ENCODE assay signal across 8 cellular contexts in genomic region chr14:75295491-75296338, GRCh38. TPM values are rescaled to one million over a fixed set of nuclear protein-coding genes. Genes with fewer than 3 reads are reported as not detected.
DNase-seq lines count a peak whose midpoint lies in the region; ATAC-seq and TF ChIP-seq lines count a peak whose summit lies in the region.

No MANE protein-coding gene starts in this region.

- H3K79me2 ChIP-seq in neural cell (replicated peaks; ENCODE audit: insufficient read depth, low read length) = no peaks in the 10 kb centered on the region

- no peaks in the 10 kb centered on the region for H3K9me2 ChIP-seq in neural cell (ENCODE audit: insufficient read depth, low read length)

- H3K27me3 ChIP-seq in foreskin keratinocyte (no peaks in the 10 kb centered on the region), neural cell (ENCODE audit: insufficient read depth, low read depth, low read length) (no peaks in the 10 kb centered on the region), suprapubic skin (no peaks in the 10 kb centered on the region)

- peaks cover 8% of the 10 kb centered on the region for H3F3A ChIP-seq in neural cell (ENCODE audit: insufficient read depth, low read length, poor library complexity, severe bottlenecking)

- no peaks in the 10 kb centered on the region for H4K20me1 ChIP-seq in neural cell (ENCODE audit: insufficient read depth)

- TF ChIP-seq EP300 in Ishikawa (IDR thresholded peaks at IDR 0.05; ENCODE audit: borderline replicate concordance) (no peak), neural cell (conservative IDR thresholded peaks at IDR 0.05; ENCODE audit: poor library complexity, severe bottlenecking) (no peak), suprapubic skin (IDR thresholded peaks at IDR 0.05) (no peak)

- H3K27ac ChIP-seq in foreskin keratinocyte (peak overlapping the region; percentile 37), neural cell (ENCODE audit: low read length) (no peak overlapping the region), suprapubic skin (peak overlapping the region; percentile 97)

- H3K9me3 ChIP-seq in neural cell (ENCODE audit: low read length) (no peaks in the 10 kb centered on the region), suprapubic skin (no peaks in the 10 kb centered on the region)

- TF ChIP-seq POLR2A in suprapubic skin (IDR thresholded peaks at IDR 0.05) = peak in 1 of 2 donors; percentile 19

- peak; percentile 99 for TF ChIP-seq RAD21 in Ishikawa (IDR thresholded peaks at IDR 0.05; ENCODE audit: low read depth)
- TF ChIP-seq RAD21 in neural cell (conservative IDR thresholded peaks at IDR 0.05) = peak; percentile 97

- peak; percentile 96 for TF ChIP-seq CTCF in foreskin keratinocyte (conservative IDR thresholded peaks at IDR 0.05)
- peak; percentile 97 for TF ChIP-seq CTCF in neural cell (IDR thresholded peaks at IDR 0.05; ENCODE audit: poor library complexity, severe bottlenecking)
- TF ChIP-seq CTCF in suprapubic skin (IDR thresholded peaks at IDR 0.05) = peak; percentile 94 to 97

- peak; percentile 38 for DNase-seq in DMS153 treated with DMSO at 0.1 percent for 48 hours (lab: John Stamatoyannopoulos, UW; ENCODE audit: unreplicated experiment)
- peak; percentile 34 for DNase-seq in SHP77 treated with DMSO at 0.1 percent for 48 hours (lab: John Stamatoyannopoulos, UW)
- DNase-seq in activated gamma-delta T cell treated with anti-CD3 and anti-CD28 coated beads, Interleukin-2, amount 50 U/mL, for 16 hours (ENCODE audit: low read depth) = peak; percentile 52
- DNase-seq in foreskin keratinocyte = peak; percentile 29 to 64
- peak; percentile 92 to 94 for DNase-seq in suprapubic skin (ENCODE audit: low spot score in 2 of 2)

- H3K4me3 ChIP-seq in neural cell (ENCODE audit: low read length) (peak overlapping the region; percentile 76), suprapubic skin (peak overlapping the region; percentile 62)

- peaks cover 3% of the 10 kb centered on the region for H3K4me1 ChIP-seq in foreskin keratinocyte
- peaks cover 61% of the 10 kb centered on the region for H3K4me1 ChIP-seq in suprapubic skin

- WGBS in suprapubic skin = 3% methylated on average over 19 of the region's 19 CpGs

- H3K36me3 ChIP-seq in neural cell (ENCODE audit: insufficient read depth, low read length) (no peaks in the 10 kb centered on the region), suprapubic skin (no peaks in the 10 kb centered on the region)

- peak; percentile 28 for ATAC-seq in foreskin keratinocyte
- ATAC-seq in GM21390 (IDR thresholded peaks at IDR 0.05; ENCODE audit: unreplicated experiment) = no peak

- H2AFZ ChIP-seq in neural cell (ENCODE audit: low read depth, low read length) = no peak overlapping the region

- no peak overlapping the region for H3K4me2 ChIP-seq in neural cell (ENCODE audit: low read length)

- H3K9ac ChIP-seq in neural cell (ENCODE audit: low read length) = peak overlapping the region; percentile 81

TF ChIP-seq in Ishikawa, 13 proteins besides CTCF, POLR2A, EP300 and RAD21:
- TF ChIP-seq MAX (IDR thresholded peaks at IDR 0.05) = peak; percentile 56
- no peak for TF ChIP-seq EGR1 (IDR thresholded peaks at IDR 0.05)
- TF ChIP-seq TAF1 (IDR thresholded peaks at IDR 0.05; ENCODE audit: low read depth) = peak; percentile 34; the same call in 1 of the 2 replicates
- no peak for TF ChIP-seq NFIC (IDR thresholded peaks at IDR 0.05)
- TF ChIP-seq CEBPB (IDR thresholded peaks at IDR 0.05) = no peak
- TF ChIP-seq ZBTB7A (IDR thresholded peaks at IDR 0.05; ENCODE audit: low read depth) = peak; percentile 96
- TF ChIP-seq TEAD4 (IDR thresholded peaks at IDR 0.05) = no peak

TF ChIP-seq in neural cell, 6 proteins besides CTCF, POLR2A, EP300 and RAD21:
- TF ChIP-seq POLR2AphosphoS5 (IDR thresholded peaks at IDR 0.05) (no peak), REST (IDR thresholded peaks at IDR 0.05; ENCODE audit: borderline replicate concordance) (no peak), TAF1 (IDR thresholded peaks at IDR 0.05; ENCODE audit: low read depth) (no peak), MXI1 (conservative IDR thresholded peaks at IDR 0.05; ENCODE audit: poor library complexity, severe bottlenecking) (peak; percentile 26), SMC3 (conservative IDR thresholded peaks at IDR 0.05; ENCODE audit: poor library complexity) (peak; percentile 99)
TF ChIP-seq in neural cell: peak in this region for 2.

RNA-seq across cellular contexts. Expression of gene FOS, which starts 17.1 kb away (rescaled TPM):
- 59.6 and 63.2 TPM in 2 replicates for total RNA-seq in foreskin keratinocyte
- 24.5 and 33.4 TPM in 2 replicates for polyA plus RNA-seq in foreskin keratinocyte
- polyA plus RNA-seq in neural cell = 266 and 296 TPM in 2 replicates
- 149 and 226 TPM in 2 replicates for polyA minus RNA-seq in neural cell
- 1,000 to 10,000 TPM; 2,120 to 3,987 (median 3,212) TPM for total RNA-seq in suprapubic skin

Comparison
In these comparisons a context has a peak if more than half of its experiments do, and no peak if none do; other contexts are left out.
1. DNase-seq: peak in every context shown above with its lines; median percentile 93 in suprapubic skin; 52 in activated gamma-delta T cell treated with anti-CD3 and anti-CD28 coated beads, Interleukin-2, amount 50 U/mL, for 16 hours; 46 in foreskin keratinocyte; 38 in DMS153 treated with DMSO at 0.1 percent for 48 hours; 34 in SHP77 treated with DMSO at 0.1 percent for 48 hours.
2. RNA of gene FOS, which starts 17.1 kb away (total RNA-seq): 2,120 to 3,987 TPM in suprapubic skin; 59.6 to 63.2 TPM in foreskin keratinocyte; every median in the first group is over 10 times any median in the second.
3. Peak in every context shown above with its lines, with median percentiles within 50 percentile points of each other: CTCF ChIP-seq.